ENCODE assay signal across 9 cellular contexts in the genomic region with DNA sequence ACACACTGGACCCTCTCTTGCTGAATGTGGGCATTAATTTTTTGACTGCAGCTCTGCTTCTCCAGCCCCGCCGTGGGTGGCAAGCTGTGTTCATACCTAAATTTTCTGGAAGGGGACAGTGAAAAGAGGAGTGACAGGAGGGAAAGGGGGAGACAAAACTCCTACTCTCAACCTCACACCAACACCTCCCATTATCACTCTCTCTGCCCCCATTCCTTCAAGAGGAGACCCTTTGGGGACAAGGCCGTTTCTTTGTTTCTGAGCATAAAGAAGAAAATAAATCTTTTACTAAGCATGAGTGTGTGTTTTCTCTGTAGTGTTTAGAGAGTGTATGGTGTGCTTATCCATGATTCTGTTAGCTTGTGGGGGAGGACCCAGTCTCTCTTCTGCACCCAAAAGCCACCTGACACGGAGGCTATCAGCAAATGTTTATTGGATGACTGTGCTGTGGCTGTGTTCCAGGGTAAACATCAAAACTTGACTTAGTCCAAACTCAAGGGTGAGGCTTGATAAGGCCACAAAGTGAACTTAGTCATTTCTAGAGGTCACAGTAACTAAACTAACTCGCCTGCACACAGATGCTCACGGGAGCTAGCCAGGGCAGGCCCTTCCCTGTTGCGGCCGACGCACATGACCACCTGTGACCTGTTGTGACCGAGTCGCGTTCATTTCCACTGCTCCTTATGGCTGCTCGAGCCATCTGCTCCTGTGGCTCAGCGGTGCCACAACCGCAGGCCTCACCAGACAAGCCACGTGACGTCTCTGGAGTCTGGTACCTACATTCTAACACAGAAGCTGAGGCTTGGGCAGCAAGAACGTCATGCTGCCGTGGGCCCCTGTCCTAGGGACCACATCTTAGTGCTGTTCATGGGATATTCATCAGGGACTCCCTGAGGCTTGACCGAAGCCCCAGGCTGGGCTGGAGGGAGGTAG. TPM values are rescaled to one million over a fixed set of nuclear protein-coding genes. Genes with fewer than 3 reads are reported as not detected.
DNase-seq lines count a peak whose midpoint lies in the region; ATAC-seq, FAIRE-seq and TF ChIP-seq lines count a peak whose summit lies in the region.
"Had no signal": no experiment of that assay in that cellular context is flagged by ENCODE, and none has a peak within 500 bp of the region (broad histone marks: within the 10 kb centered on the region; RNA-seq: fewer than 3 reads in every experiment).

No MANE protein-coding gene starts in this region.

- no peak for ATAC-seq in foreskin keratinocyte
- no peak for ATAC-seq in gastroesophageal sphincter

- H3K4me3 ChIP-seq in gastroesophageal sphincter: no peak overlapping the region

- DNase-seq in A172 (ENCODE audit: low spot score) (peak; percentile 98), HS-27A (ENCODE audit: low read depth) (peak; percentile 39), NCI-H345 (lab: John Stamatoyannopoulos, UW) (no peak), foreskin keratinocyte (no peak)
- peak; percentile 35 for DNase-seq in activated CD4-positive, alpha-beta memory T cell treated with anti-CD3 and anti-CD28 coated beads, Interleukin-2, amount 10 ng/mL, durations not matched to agents 7 days and 5 days
- DNase-seq in NK-92 treated with Interleukin-12 subunit alpha and Interleukin-12 subunit beta, amount 100 ng/mL, for 24 hours (lab: John Stamatoyannopoulos, UW): no peak

- peak overlapping the region; percentile 41 for H3K27ac Mint-ChIP-seq in activated CD4-positive, alpha-beta memory T cell treated with anti-CD3 and anti-CD28 coated beads, Interleukin-2, amount 10 ng/mL, durations not matched to agents 7 days and 5 days

- H3K4me1 Mint-ChIP-seq in activated CD4-positive, alpha-beta memory T cell treated with anti-CD3 and anti-CD28 coated beads, Interleukin-2, amount 10 ng/mL, durations not matched to agents 7 days and 5 days: peaks cover 55% of the 10 kb centered on the region

- H3K4me3 Mint-ChIP-seq in activated CD4-positive, alpha-beta memory T cell treated with anti-CD3 and anti-CD28 coated beads, Interleukin-2, amount 10 ng/mL, durations not matched to agents 7 days and 5 days: no peak overlapping the region

- peak; percentile 87 for FAIRE-seq in islet of Langerhans (lab: Jason Lieb, UNC)
- FAIRE-seq: keratinocyte had no signal

- POLR2A ChIA-PET in activated CD4-positive, alpha-beta memory T cell treated with anti-CD3 and anti-CD28 coated beads, Interleukin-2, amount 10 ng/mL, durations not matched to agents 7 days and 5 days (lab: Charles Lee): interaction anchor here (0.9 to 3.1 kb wide), 4 partner anchors 10 to 68 kb away, joined by 3 to 22 read pairs (median 3); partner anchors contain the start of gene ARRB2

- H3K9me3 ChIP-seq in gastroesophageal sphincter: no peaks in the 10 kb centered on the region

- H3K4me1 ChIP-seq in foreskin keratinocyte (no peaks in the 10 kb centered on the region), gastroesophageal sphincter (peaks cover 0 to 4% (median 0%) of the 10 kb centered on the region in 3 donors)

- no peaks in the 10 kb centered on the region for H3K27me3 Mint-ChIP-seq in activated CD4-positive, alpha-beta memory T cell treated with anti-CD3 and anti-CD28 coated beads, Interleukin-2, amount 10 ng/mL, durations not matched to agents 7 days and 5 days

- H3K27me3 ChIP-seq in foreskin keratinocyte: no peaks in the 10 kb centered on the region
- no peaks in the 10 kb centered on the region for H3K27me3 ChIP-seq in gastroesophageal sphincter

- TF ChIP-seq EP300 in gastroesophageal sphincter (IDR thresholded peaks at IDR 0.05): no peak

- CTCF ChIA-PET in activated CD4-positive, alpha-beta memory T cell treated with anti-CD3 and anti-CD28 coated beads, Interleukin-2, amount 10 ng/mL, durations not matched to agents 7 days and 5 days (lab: Charles Lee): interaction anchor here (0.6 kb wide), 1 partner anchor 11 kb away, joined by 4 read pairs; the partner anchor contains the start of gene ARRB2

- H3K9me3 Mint-ChIP-seq in activated CD4-positive, alpha-beta memory T cell treated with anti-CD3 and anti-CD28 coated beads, Interleukin-2, amount 10 ng/mL, durations not matched to agents 7 days and 5 days: no peaks in the 10 kb centered on the region

- H3K36me3 Mint-ChIP-seq in activated CD4-positive, alpha-beta memory T cell treated with anti-CD3 and anti-CD28 coated beads, Interleukin-2, amount 10 ng/mL, durations not matched to agents 7 days and 5 days (ENCODE audit: low read depth): peaks cover 56% of the 10 kb centered on the region

- H3K36me3 ChIP-seq in gastroesophageal sphincter: peaks cover 0 to 42% of the 10 kb centered on the region in 2 donors

- no peak for TF ChIP-seq POLR2A in gastroesophageal sphincter (IDR thresholded peaks at IDR 0.05)

- H3K27ac ChIP-seq in foreskin keratinocyte: no peak overlapping the region
- H3K27ac ChIP-seq in gastroesophageal sphincter: no peak overlapping the region

- 61 to 64% methylated on average over 5 to 6 of the region's 20 CpGs for WGBS in gastroesophageal sphincter (ENCODE audit: low coverage in 1 of 2), 2 donors

- TF ChIP-seq CTCF in foreskin keratinocyte (conservative IDR thresholded peaks at IDR 0.05) (no peak), gastroesophageal sphincter (IDR thresholded peaks at IDR 0.05) (no peak)

RNA-seq across cellular contexts. Expression of gene MED11, which starts 9.8 kb away (rescaled TPM):
- 29.9 and 33.3 TPM in 2 replicates for total RNA-seq in A172 (2014; rRNA removed; shearing (Covaris generic))
- total RNA-seq in activated CD4-positive, alpha-beta memory T cell treated with anti-CD3 and anti-CD28 coated beads, Interleukin-2, amount 10 ng/mL, durations not matched to agents 7 days and 5 days: 10 to 100 TPM; 24.6 to 25.3 TPM
- 32.6 and 33.2 TPM in 2 replicates for total RNA-seq in foreskin keratinocyte
- 42.3 and 43.2 TPM in 2 replicates for polyA plus RNA-seq in foreskin keratinocyte
- 10 to 100 TPM; 21.9 to 28.9 (median 22.7) TPM for total RNA-seq in gastroesophageal sphincter

RNA-seq across cellular contexts. Expression of gene ARRB2, which starts 11.0 kb away (rescaled TPM):
- 6.7 and 12.3 TPM in 2 replicates for total RNA-seq in A172 (2014; rRNA removed; shearing (Covaris generic))
- total RNA-seq in activated CD4-positive, alpha-beta memory T cell treated with anti-CD3 and anti-CD28 coated beads, Interleukin-2, amount 10 ng/mL, durations not matched to agents 7 days and 5 days: 100 to 1,000 TPM; 372 to 378 TPM
- total RNA-seq in foreskin keratinocyte (22.2 and 24.1 TPM in 2 replicates), gastroesophageal sphincter (10 to 100 TPM; 18.7 to 33.6 (median 28.5) TPM)
- 27.9 and 30.4 TPM in 2 replicates for polyA plus RNA-seq in foreskin keratinocyte

RNA-seq across cellular contexts. Expression of gene PELP1, which starts 17.5 kb away (rescaled TPM):
- 23.5 and 29.5 TPM in 2 replicates for total RNA-seq in A172 (2014; rRNA removed; shearing (Covaris generic))
- total RNA-seq in activated CD4-positive, alpha-beta memory T cell treated with anti-CD3 and anti-CD28 coated beads, Interleukin-2, amount 10 ng/mL, durations not matched to agents 7 days and 5 days: 10 to 100 TPM; 67.7 to 69.2 TPM
- total RNA-seq in foreskin keratinocyte: 33.8 and 35.5 TPM in 2 replicates
- 31.1 and 34.9 TPM in 2 replicates for polyA plus RNA-seq in foreskin keratinocyte
- 10 to 100 TPM; 23.7 to 53.4 (median 28.5) TPM for total RNA-seq in gastroesophageal sphincter

RNA-seq across cellular contexts. Expression of gene ZMYND15, which starts 18.2 kb away (rescaled TPM):
- total RNA-seq in A172 (2014; rRNA removed; shearing (Covaris generic)): 0.07 and 0.21 TPM in 2 replicates
- under 1 TPM in 1 of 2 experiments, not detected in 1; 0.10 TPM for total RNA-seq in activated CD4-positive, alpha-beta memory T cell treated with anti-CD3 and anti-CD28 coated beads, Interleukin-2, amount 10 ng/mL, durations not matched to agents 7 days and 5 days
- total RNA-seq in foreskin keratinocyte (0.28 and 0.31 TPM in 2 replicates), gastroesophageal sphincter (1 to 10 TPM in 1 of 4 donors, under 1 TPM in 2, not detected in 1; 0.31 to 1.2 (median 0.67) TPM)
- polyA plus RNA-seq in foreskin keratinocyte: 0.31 and 0.32 TPM in 2 replicates

RNA-seq across cellular contexts. Expression of gene CXCL16, which starts 18.3 kb away (rescaled TPM):
- 5.1 and 8.1 TPM in 2 replicates for total RNA-seq in A172 (2014; rRNA removed; shearing (Covaris generic))
- total RNA-seq in activated CD4-positive, alpha-beta memory T cell treated with anti-CD3 and anti-CD28 coated beads, Interleukin-2, amount 10 ng/mL, durations not matched to agents 7 days and 5 days: 1 to 10 TPM; 2.2 to 2.6 TPM
- total RNA-seq in foreskin keratinocyte (16.6 and 17.1 TPM in 2 replicates), gastroesophageal sphincter (10 to 100 TPM in 2 of 4 donors, 1 to 10 TPM in 2; 5.3 to 11.6 (median 8.3) TPM)
- 21.0 and 23.7 TPM in 2 replicates for polyA plus RNA-seq in foreskin keratinocyte

Comparison
In these comparisons a context has a peak if more than half of its experiments do, and no peak if none do; other contexts are left out.
1. DNase-seq: peak in A172 (single experiment), HS-27A (single experiment) and activated CD4-positive, alpha-beta memory T cell treated with anti-CD3 and anti-CD28 coated beads, Interleukin-2, amount 10 ng/mL, durations not matched to agents 7 days and 5 days (single experiment); none in NK-92 treated with Interleukin-12 subunit alpha and Interleukin-12 subunit beta, amount 100 ng/mL, for 24 hours (single experiment), NCI-H345 (single experiment) and foreskin keratinocyte (0 of 2).
2. RNA of gene ARRB2, which starts 11.0 kb away (total RNA-seq): 372 to 378 TPM in activated CD4-positive, alpha-beta memory T cell treated with anti-CD3 and anti-CD28 coated beads, Interleukin-2, amount 10 ng/mL, durations not matched to agents 7 days and 5 days; 18.7 to 33.6 TPM in gastroesophageal sphincter, 22.2 to 24.1 TPM in foreskin keratinocyte and 6.7 to 12.3 TPM in A172; every median in the first group is over 10 times any median in the second.